15 cellular contexts compared by ENCODE assay signal in genomic region chr19:3054265-3054971, GRCh38. TPM values are rescaled to one million over a fixed set of nuclear protein-coding genes. Genes with fewer than 3 reads are reported as not detected.
A peak's percentile ranks its signal among the peaks of the same experiment; 100 is the strongest.
DNase-seq lines count a peak whose midpoint lies in the region; ATAC-seq, FAIRE-seq and TF ChIP-seq lines count a peak whose summit lies in the region.
"Had no signal": no experiment of that assay in that cellular context is flagged by ENCODE, and none has a peak within 500 bp of the region (broad histone marks: within the 10 kb centered on the region; RNA-seq: fewer than 3 reads in every experiment).

No MANE protein-coding gene starts in this region.

- peak overlapping the region; percentile 49 for H3K27ac Mint-ChIP-seq in activated naive CD8-positive, alpha-beta T cell treated with anti-CD3 and anti-CD28 coated beads, Interleukin-2, amount 50 U/mL, for 24 hours
- peak overlapping the region; percentile 90 for H3K27ac Mint-ChIP-seq in mesothelial cell of epicardium

- H3K4me1 ChIP-seq in A673 (ENCODE audit: insufficient read depth, low read length, poor library complexity, severe bottlenecking), result peaks cover 12% of the 10 kb centered on the region

- DNase-seq in A673 (ENCODE audit: low spot score) (no peak), GM12891 (ENCODE audit: insufficient read length, low spot score) (no peak), mesothelial cell of epicardium (ENCODE audit: low spot score in 2 of 2, unreplicated experiment in 2 of 2) (no peak), NCI-H1417 (lab: John Stamatoyannopoulos, UW) (no peak), NCI-H1417 treated with DMSO at 0.1 percent for 48 hours (lab: John Stamatoyannopoulos, UW) (no peak)
- DNase-seq in activated naive CD8-positive, alpha-beta T cell treated with anti-CD3 and anti-CD28 coated beads, Interleukin-2, amount 50 U/mL, for 24 hours, result no peak
- DNase-seq: AML-193, GOT3, NCI-H2081 had no signal

- no peaks in the 10 kb centered on the region for H3K9me3 ChIP-seq in A673 (ENCODE audit: low read depth, low read length, poor library complexity, severe bottlenecking)
- H3K9me3 ChIP-seq: SJSA1 had no signal

- CTCF ChIA-PET in A673 (lab: Charles Lee), result no interaction called here

- H3K9me3 Mint-ChIP-seq in activated naive CD8-positive, alpha-beta T cell treated with anti-CD3 and anti-CD28 coated beads, Interleukin-2, amount 50 U/mL, for 24 hours, result no peaks in the 10 kb centered on the region
- no peaks in the 10 kb centered on the region for H3K9me3 Mint-ChIP-seq in mesothelial cell of epicardium

- H3K36me3 ChIP-seq in A673 (ENCODE audit: insufficient read depth, low read length, poor library complexity, severe bottlenecking), result peaks cover 56% of the 10 kb centered on the region

- POLR2A ChIA-PET in A673 (lab: Charles Lee; ENCODE audit: low non-redundant PET), result interaction anchor here (0.9 kb wide), 1 partner anchor 86 kb away, joined by 4 read pairs; no protein-coding TSS in a partner anchor

- no peaks in the 10 kb centered on the region for H3K27me3 ChIP-seq in A673 (replicated peaks; ENCODE audit: insufficient read depth, low read depth, low read length, poor library complexity)
- H3K27me3 ChIP-seq: SJSA1 had no signal

- ATAC-seq in activated naive CD8-positive, alpha-beta T cell treated with anti-CD3 and anti-CD28 coated beads, Interleukin-2, amount 50 U/mL, for 24 hours, result no peak
- ATAC-seq in HG03342 (IDR thresholded peaks at IDR 0.05; ENCODE audit: unreplicated experiment), result no peak
- ATAC-seq in HG03432 (IDR thresholded peaks at IDR 0.05; ENCODE audit: unreplicated experiment), result no peak

- BruUV-seq in A673 (replicated peaks; lab: Mats Ljungman, UMichigan), result no TSS peak

- no peak overlapping the region for H3K4me3 Mint-ChIP-seq in activated naive CD8-positive, alpha-beta T cell treated with anti-CD3 and anti-CD28 coated beads, Interleukin-2, amount 50 U/mL, for 24 hours
- H3K4me3 Mint-ChIP-seq in mesothelial cell of epicardium, result no peak overlapping the region

- FAIRE-seq in GM12891 (lab: Jason Lieb, UNC), result no peak
- FAIRE-seq: frontal cortex, islet of Langerhans, urothelium cell line had no signal

- intact Hi-C loops in A673 (cut with micrococcal nuclease; ENCODE audit: unreplicated experiment), result no loop called here

- H3K27ac ChIP-seq in A673 (ENCODE audit: low read depth, low read length, poor library complexity, severe bottlenecking), result peak overlapping the region; percentile 63
- H3K27ac ChIP-seq: SJSA1 had no signal

- peaks cover 21% of the 10 kb centered on the region for H3K36me3 Mint-ChIP-seq in activated naive CD8-positive, alpha-beta T cell treated with anti-CD3 and anti-CD28 coated beads, Interleukin-2, amount 50 U/mL, for 24 hours (ENCODE audit: low read depth)
- peaks cover 17% of the 10 kb centered on the region for H3K36me3 Mint-ChIP-seq in mesothelial cell of epicardium

- no peak overlapping the region for H3K4me3 ChIP-seq in A673 (ENCODE audit: low read depth, low read length, poor library complexity, severe bottlenecking)
- H3K4me3 ChIP-seq: SJSA1 had no signal

- H3K4me1 Mint-ChIP-seq in activated naive CD8-positive, alpha-beta T cell treated with anti-CD3 and anti-CD28 coated beads, Interleukin-2, amount 50 U/mL, for 24 hours, result peaks cover 29% of the 10 kb centered on the region
- peaks cover 35% of the 10 kb centered on the region for H3K4me1 Mint-ChIP-seq in mesothelial cell of epicardium

- no peak for TF ChIP-seq POLR2A in GM12891 (IDR thresholded peaks at IDR 0.05; ENCODE audit: low read depth, low read length)

- no peaks in the 10 kb centered on the region for H3K27me3 Mint-ChIP-seq in activated naive CD8-positive, alpha-beta T cell treated with anti-CD3 and anti-CD28 coated beads, Interleukin-2, amount 50 U/mL, for 24 hours
- no peaks in the 10 kb centered on the region for H3K27me3 Mint-ChIP-seq in mesothelial cell of epicardium (ENCODE audit: low read depth)

- TF ChIP-seq CTCF in A673 (conservative IDR thresholded peaks at IDR 0.05; ENCODE audit: low read depth, low read length), result no peak
- no peak for TF ChIP-seq CTCF in mesothelial cell of epicardium (IDR thresholded peaks at IDR 0.05; ENCODE audit: unreplicated experiment)

TF ChIP-seq in GM12891, 5 proteins besides CTCF, POLR2A, EP300 and RAD21:
- 0 out of 2 replicates have a peak, but pooled peaks have one; percentile 15 for TF ChIP-seq POLR2AphosphoS5 (IDR thresholded peaks at IDR 0.05; ENCODE audit: low read depth, low read length)
- TF ChIP-seq SPI1 (IDR thresholded peaks at IDR 0.05; ENCODE audit: low read depth, low read length), result no peak
TF ChIP-seq in GM12891: peak in this region for 1.

RNA-seq across cellular contexts. Expression of gene TLE5, which starts 7.9 kb away (rescaled TPM):
- total RNA-seq in A673 (2021) (360 and 397 TPM in 2 replicates), mesothelial cell of epicardium (411 to 417 TPM (median 413 TPM) in 3 replicates)
- polyA plus RNA-seq in GM12891 (2012; ENCODE audit: low read depth, missing spikeins), result 250 TPM

RNA-seq across cellular contexts. Expression of gene TLE2, which starts 25.3 kb away (rescaled TPM):
- total RNA-seq in A673 (2021) (10.8 and 18.3 TPM in 2 replicates), mesothelial cell of epicardium (101 to 103 TPM (median 101 TPM) in 3 replicates)
- polyA plus RNA-seq in GM12891 (2012; ENCODE audit: low read depth, missing spikeins), result 0.06 TPM

RNA-seq across cellular contexts. Expression of gene GNA11, which starts 39.7 kb away (rescaled TPM):
- total RNA-seq in A673 (2021), result 61.6 and 64.3 TPM in 2 replicates
- polyA plus RNA-seq in GM12891 (2012; ENCODE audit: low read depth, missing spikeins), result 4.3 TPM
- total RNA-seq in mesothelial cell of epicardium, result 35.9 to 40.0 TPM (median 36.3 TPM) in 3 replicates
